In genomic region chr14:83556065-83556464, GRCh38 we compare ENCODE assay signal across 22 cellular contexts.
"Had no signal": no experiment of that assay in that cellular context is flagged by ENCODE, and none has a peak within 500 bp of the region (broad histone marks: within the 10 kb centered on the region; RNA-seq: fewer than 3 reads in every experiment).

No MANE protein-coding gene starts in this region.

- H3K4me1 Mint-ChIP-seq: activated CD8-positive, alpha-beta memory T cell treated with anti-CD3 and anti-CD28 coated beads, Interleukin-2, amount 10 ng/mL, durations not matched to agents 7 days and 5 days; nephron progenitor cell had no signal

- H3K27me3 ChIP-seq: cardiac muscle cell, esophagus squamous epithelium, gastroesophageal sphincter, heart left ventricle, left lung, right atrium auricular region, upper lobe of right lung had no signal

- H3K36me3 ChIP-seq: cardiac muscle cell, esophagus squamous epithelium, gastroesophageal sphincter, heart left ventricle, left lung, right atrium auricular region, upper lobe of right lung had no signal

- H3K36me3 Mint-ChIP-seq: activated CD4-positive, alpha-beta memory T cell treated with anti-CD3 and anti-CD28 coated beads for 36 hours; activated CD8-positive, alpha-beta memory T cell treated with anti-CD3 and anti-CD28 coated beads, Interleukin-2, amount 10 ng/mL, durations not matched to agents 7 days and 5 days had no signal

- H3K27me3 Mint-ChIP-seq: activated CD4-positive, alpha-beta memory T cell treated with anti-CD3 and anti-CD28 coated beads for 36 hours; activated CD8-positive, alpha-beta memory T cell treated with anti-CD3 and anti-CD28 coated beads, Interleukin-2, amount 10 ng/mL, durations not matched to agents 7 days and 5 days; effector memory CD8-positive, alpha-beta T cell had no signal

- ATAC-seq: activated CD8-positive, alpha-beta memory T cell treated with anti-CD3 and anti-CD28 coated beads, Interleukin-2, amount 10 ng/mL, durations not matched to agents 7 days and 5 days; effector memory CD8-positive, alpha-beta T cell; gastroesophageal sphincter; heart left ventricle; left lung; upper lobe of right lung had no signal

- H3K4me3 Mint-ChIP-seq: activated CD4-positive, alpha-beta memory T cell treated with anti-CD3 and anti-CD28 coated beads for 36 hours; activated CD8-positive, alpha-beta memory T cell treated with anti-CD3 and anti-CD28 coated beads, Interleukin-2, amount 10 ng/mL, durations not matched to agents 7 days and 5 days; activated naive CD4-positive, alpha-beta T cell treated with anti-CD3 and anti-CD28 coated beads for 36 hours; effector memory CD8-positive, alpha-beta T cell; nephron progenitor cell had no signal

- H3K27ac ChIP-seq: cardiac muscle cell, esophagus squamous epithelium, gastroesophageal sphincter, heart left ventricle, left lung, right atrium auricular region, upper lobe of right lung had no signal

- DNase-seq: activated CD4-positive, alpha-beta memory T cell treated with anti-CD3 and anti-CD28 coated beads for 36 hours; activated CD8-positive, alpha-beta memory T cell treated with anti-CD3 and anti-CD28 coated beads, Interleukin-2, amount 10 ng/mL, durations not matched to agents 7 days and 5 days; activated naive CD4-positive, alpha-beta T cell treated with anti-CD3 and anti-CD28 coated beads for 36 hours; activated T-cell treated with anti-CD3 and anti-CD28 coated beads, Interleukin-2, amount 50 U/mL, for 1 hour; aorta; dermis blood vessel endothelial cell; effector memory CD8-positive, alpha-beta T cell; esophagus squamous epithelium; heart left ventricle; left lung; midbrain; nephron progenitor cell; occipital lobe; stimulated activated CD4-positive, alpha-beta T cell treated with anti-CD3 and anti-CD28 coated beads, Interleukin-12 subunit alpha, Interleukin-12 subunit beta, amount 100 ng/mL, for 4 hours; stimulated activated CD4-positive, alpha-beta T cell treated with anti-CD3 and anti-CD28 coated beads, Interleukin-1b, Interleukin-23, amount 100 ng/mL, for 48 hours; stimulated activated CD8-positive, alpha-beta memory T cell treated with anti-CD3 and anti-CD28 coated beads, Interleukin-4, amount 100 ng/mL, for 48 hours; stimulated activated naive CD4-positive, alpha-beta T cell; SW 1271; upper lobe of right lung had no signal

- H3K9me3 ChIP-seq: esophagus squamous epithelium, gastroesophageal sphincter, right atrium auricular region, upper lobe of right lung had no signal

- H3K4me1 ChIP-seq: esophagus squamous epithelium, gastroesophageal sphincter, heart left ventricle, left lung, right atrium auricular region, upper lobe of right lung had no signal

- H3K4me3 ChIP-seq: cardiac muscle cell, esophagus squamous epithelium, gastroesophageal sphincter, heart left ventricle, left lung, right atrium auricular region, upper lobe of right lung had no signal

- H3K9me3 Mint-ChIP-seq: nephron progenitor cell had no signal

- H3K27ac Mint-ChIP-seq: activated CD4-positive, alpha-beta memory T cell treated with anti-CD3 and anti-CD28 coated beads for 36 hours; activated CD8-positive, alpha-beta memory T cell treated with anti-CD3 and anti-CD28 coated beads, Interleukin-2, amount 10 ng/mL, durations not matched to agents 7 days and 5 days; activated naive CD4-positive, alpha-beta T cell treated with anti-CD3 and anti-CD28 coated beads for 36 hours; effector memory CD8-positive, alpha-beta T cell; nephron progenitor cell had no signal
